ENCODE assay signal across 9 cellular contexts in genomic region chr17:15966879-15967248, GRCh38. TPM values are rescaled to one million over a fixed set of nuclear protein-coding genes. Genes with fewer than 3 reads are reported as not detected.
A peak's percentile ranks its signal among the peaks of the same experiment; 100 is the strongest.
DNase-seq lines count a peak whose midpoint lies in the region; ATAC-seq and TF ChIP-seq lines count a peak whose summit lies in the region.
"Had no signal": no experiment of that assay in that cellular context is flagged by ENCODE, and none has a peak within 500 bp of the region (broad histone marks: within the 10 kb centered on the region; RNA-seq: fewer than 3 reads in every experiment).

No MANE protein-coding gene starts in this region.

- H3K4me3 ChIP-seq in Loucy (ENCODE audit: low read length, poor library complexity, severe bottlenecking) (no peak overlapping the region), duodenal mucosa (ENCODE audit: low read depth in 1 of 2, low read length in 2 of 2) (peak overlapping the region in 1 of 2 donors; percentile 17), muscle layer of duodenum (ENCODE audit: low read depth in 1 of 2, low read length in 2 of 2) (peak overlapping the region in 1 of 2 donors; percentile 13)

- H3K36me3 Mint-ChIP-seq in CD4-positive, alpha-beta T cell (ENCODE audit: low read depth): no peaks in the 10 kb centered on the region

- no peak for TF ChIP-seq CTCF in CD4-positive, alpha-beta T cell (IDR thresholded peaks at IDR 0.05)
- no peak for TF ChIP-seq CTCF in Loucy (conservative IDR thresholded peaks at IDR 0.05; ENCODE audit: low read length)

- H4K20me1 ChIP-seq in Loucy (ENCODE audit: insufficient read depth, low read length, poor library complexity, severe bottlenecking): no peaks in the 10 kb centered on the region

- intact Hi-C loops in CD4-positive, alpha-beta T cell (cut with DNase I, micrococcal nuclease): no loop called here

- no peaks in the 10 kb centered on the region for H3F3A ChIP-seq in Loucy (ENCODE audit: low read depth)

- H3K9me2 ChIP-seq in Loucy (replicated peaks; ENCODE audit: low read depth, low read length): no peaks in the 10 kb centered on the region

- H3K9ac ChIP-seq in Loucy (ENCODE audit: low read depth, low read length, poor library complexity, severe bottlenecking): no peak overlapping the region
- H3K9ac ChIP-seq in duodenal mucosa (ENCODE audit: low read depth in 1 of 2, low read length in 2 of 2): no peak overlapping the region

- peak overlapping the region; percentile 90 for H3K27ac Mint-ChIP-seq in CD4-positive, alpha-beta T cell

- no peaks in the 10 kb centered on the region for H3K27me3 Mint-ChIP-seq in CD4-positive, alpha-beta T cell

- no peak for ATAC-seq in CD4-positive, alpha-beta T cell (ENCODE audit: poor library complexity)

- peak overlapping the region; percentile 16 for H3K4me2 ChIP-seq in Loucy (ENCODE audit: low read depth, low read length, poor library complexity, severe bottlenecking)

- no peak for DNase-seq in CD4-positive, alpha-beta T cell
- no peak for DNase-seq in AG20443 (ENCODE audit: low spot score)
- DNase-seq in globus pallidus (ENCODE audit: low spot score): no peak
- DNase-seq in OCI-M1 (lab: John Stamatoyannopoulos, UW): no peak
- no peak for DNase-seq in NCI-H1048 (lab: John Stamatoyannopoulos, UW)
- DNase-seq: NCI-H226 had no signal

- POLR2A ChIA-PET in CD4-positive, alpha-beta T cell (lab: Charles Lee): interaction anchor here (0.9 to 1.4 kb wide), 3 partner anchors 15 to 34 kb away, joined by 3 to 6 read pairs (median 5); partner anchors contain the start of genes TTC19 and ZSWIM7

- peak overlapping the region; percentile 66 for H3K4me3 Mint-ChIP-seq in CD4-positive, alpha-beta T cell

- CTCF ChIA-PET in CD4-positive, alpha-beta T cell (lab: Charles Lee): no interaction called here

- H3K79me2 ChIP-seq in Loucy (ENCODE audit: insufficient read depth, low read length): no peaks in the 10 kb centered on the region

- H3K27ac ChIP-seq in CD4-positive, alpha-beta T cell (ENCODE audit: low read depth, low read length): no peak overlapping the region
- peak overlapping the region; percentile 32 for H3K27ac ChIP-seq in duodenal mucosa (ENCODE audit: low read depth, low read length)
- H3K27ac ChIP-seq in muscle layer of duodenum (ENCODE audit: low read length): peak overlapping the region; percentile 30

- no peaks in the 10 kb centered on the region for H3K9me3 ChIP-seq in CD4-positive, alpha-beta T cell (ENCODE audit: control insufficient read depth, low read length)
- H3K9me3 ChIP-seq in Loucy (ENCODE audit: insufficient read depth, low read depth, low read length) (no peaks in the 10 kb centered on the region), duodenal mucosa (ENCODE audit: control insufficient read depth in 1 of 2, low read length in 2 of 2) (no peaks in the 10 kb centered on the region), muscle layer of duodenum (ENCODE audit: control insufficient read depth in 1 of 2, low read length in 2 of 2) (no peaks in the 10 kb centered on the region)

- peak overlapping the region; percentile 46; the same call in 1 of the 2 replicates for H2AFZ ChIP-seq in Loucy (ENCODE audit: low read length)

- H3K27me3 ChIP-seq in CD4-positive, alpha-beta T cell (ENCODE audit: control insufficient read depth, insufficient read depth, low read length): no peaks in the 10 kb centered on the region
- no peaks in the 10 kb centered on the region for H3K27me3 ChIP-seq in Loucy (ENCODE audit: insufficient read depth, low read length, poor library complexity, severe bottlenecking)
- no peaks in the 10 kb centered on the region for H3K27me3 ChIP-seq in duodenal mucosa (ENCODE audit: control insufficient read depth in 1 of 2, insufficient read depth in 2 of 2, low read length in 2 of 2)
- no peaks in the 10 kb centered on the region for H3K27me3 ChIP-seq in muscle layer of duodenum (ENCODE audit: low read depth, low read length)

- no peaks in the 10 kb centered on the region for H3K9me3 Mint-ChIP-seq in CD4-positive, alpha-beta T cell

- H3K36me3 ChIP-seq in Loucy (ENCODE audit: insufficient read depth, low read length) (no peaks in the 10 kb centered on the region), duodenal mucosa (ENCODE audit: control insufficient read depth in 1 of 2, insufficient read depth in 2 of 2, low read length in 2 of 2) (no peaks in the 10 kb centered on the region), muscle layer of duodenum (ENCODE audit: control insufficient read depth in 1 of 2, insufficient read depth in 2 of 2, low read length in 2 of 2) (no peaks in the 10 kb centered on the region)

- H3K4me1 Mint-ChIP-seq in CD4-positive, alpha-beta T cell (ENCODE audit: low read depth): peaks cover 24% of the 10 kb centered on the region

- H3K4me1 ChIP-seq in Loucy (ENCODE audit: insufficient read depth, low read length, poor library complexity, severe bottlenecking) (peaks cover 17% of the 10 kb centered on the region), duodenal mucosa (ENCODE audit: control insufficient read depth in 1 of 2, insufficient read depth in 2 of 2, low read length in 2 of 2) (peaks cover 12 to 13% of the 10 kb centered on the region in 2 donors), muscle layer of duodenum (ENCODE audit: control insufficient read depth in 1 of 2, insufficient read depth in 2 of 2, low read length in 2 of 2) (peaks cover 4 to 8% of the 10 kb centered on the region in 2 donors)

RNA-seq across cellular contexts. Expression of gene ADORA2B, which starts 21.9 kb away (rescaled TPM):
- not detected for total RNA-seq in CD4-positive, alpha-beta T cell

RNA-seq across cellular contexts. Expression of gene ZSWIM7, which starts 32.6 kb away (rescaled TPM):
- 10 to 100 TPM; 11.3 to 13.0 TPM for total RNA-seq in CD4-positive, alpha-beta T cell

RNA-seq across cellular contexts. Expression of gene TTC19, which starts 32.8 kb away (rescaled TPM):
- total RNA-seq in CD4-positive, alpha-beta T cell: 10 to 100 TPM; 57.8 to 66.7 TPM
